In the genomic region with DNA sequence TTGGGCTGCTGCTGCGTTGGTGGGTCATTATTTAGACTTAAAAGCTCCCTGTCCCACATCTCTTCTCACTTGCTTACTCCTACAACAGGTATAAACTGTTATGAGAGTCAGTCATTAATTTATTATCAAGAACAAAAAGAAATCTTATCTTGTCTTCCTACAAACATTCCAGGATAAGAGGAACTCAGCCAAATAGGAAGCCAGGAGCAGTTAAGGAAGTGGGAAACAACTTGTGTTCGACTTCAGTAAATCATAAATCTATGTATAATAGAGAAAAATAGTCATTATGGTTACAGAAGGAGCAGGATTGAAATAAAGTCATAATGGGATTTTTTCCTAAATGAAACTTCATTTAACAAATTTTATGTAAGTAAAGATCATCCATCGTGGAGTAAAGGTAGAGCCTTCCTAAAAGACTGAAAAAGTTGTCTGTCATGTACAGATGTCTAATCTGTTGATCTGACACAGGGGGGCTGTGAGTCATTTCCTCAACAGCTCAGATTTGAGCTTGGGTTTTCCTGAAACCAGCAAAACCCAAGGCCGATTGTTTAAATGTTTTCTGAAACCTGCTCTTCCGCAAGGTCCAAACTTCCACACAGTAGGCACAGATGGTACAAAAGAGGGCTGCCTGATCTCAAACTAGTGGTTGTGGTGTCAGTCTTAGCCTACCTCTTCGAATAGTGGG, we compare ENCODE assay signal across 9 cellular contexts. TPM values are rescaled to one million over a fixed set of nuclear protein-coding genes. Genes with fewer than 3 reads are reported as not detected.
DNase-seq lines count a peak whose midpoint lies in the region; ATAC-seq and TF ChIP-seq lines count a peak whose summit lies in the region.
"Had no signal": no experiment of that assay in that cellular context is flagged by ENCODE, and none has a peak within 500 bp of the region (broad histone marks: within the 10 kb centered on the region; RNA-seq: fewer than 3 reads in every experiment).

No MANE protein-coding gene starts in this region.

- TF ChIP-seq CTCF in chondrocyte (IDR thresholded peaks at IDR 0.05) = no peak
- TF ChIP-seq CTCF in osteoblast (IDR thresholded peaks at IDR 0.05; ENCODE audit: extremely low read depth, low read depth, low read length) = no peak

- H3K27me3 ChIP-seq in MG63 = no peaks in the 10 kb centered on the region
- H3K27me3 ChIP-seq in osteoblast (ENCODE audit: insufficient read depth, low read length) = no peaks in the 10 kb centered on the region
- H3K27me3 ChIP-seq in Karpas-422 (ENCODE audit: low read length) = no peaks in the 10 kb centered on the region

- peaks cover 72% of the 10 kb centered on the region for H3K36me3 ChIP-seq in MG63
- peaks cover 19% of the 10 kb centered on the region for H3K36me3 ChIP-seq in osteoblast (ENCODE audit: insufficient read depth, low read length)
- no peaks in the 10 kb centered on the region for H3K36me3 ChIP-seq in Karpas-422 (ENCODE audit: insufficient read depth, low read length)

- H3K9me2 ChIP-seq in Karpas-422 (replicated peaks; ENCODE audit: insufficient read depth, low read length) = no peaks in the 10 kb centered on the region

- H3K79me2 ChIP-seq in osteoblast (ENCODE audit: insufficient read depth, low read length) = peaks cover 18% of the 10 kb centered on the region
- no peaks in the 10 kb centered on the region for H3K79me2 ChIP-seq in Karpas-422 (ENCODE audit: low read length)

- H3K27me3 Mint-ChIP-seq in chondrocyte (ENCODE audit: low read depth) = no peaks in the 10 kb centered on the region

- H3K27ac ChIP-seq in osteoblast (ENCODE audit: low read depth, low read length) (peak overlapping the region; percentile 69), Karpas-422 (ENCODE audit: low read length) (no peak overlapping the region)
- H3K27ac ChIP-seq: 22Rv1 had no signal

- H4K20me1 ChIP-seq in osteoblast (ENCODE audit: insufficient read depth, low read length) (peaks cover 4% of the 10 kb centered on the region), Karpas-422 (ENCODE audit: insufficient read depth, low read depth, low read length) (0 out of 2 replicates have a peak, but pooled peaks cover 7% of the 10 kb centered on the region)

- H3K4me1 ChIP-seq in osteoblast (ENCODE audit: insufficient read depth, low read length) (peaks cover 26% of the 10 kb centered on the region), Karpas-422 (ENCODE audit: low read length) (no peaks in the 10 kb centered on the region)

- no peaks in the 10 kb centered on the region for H3K9me3 ChIP-seq in MG63
- no peaks in the 10 kb centered on the region for H3K9me3 ChIP-seq in osteoblast (ENCODE audit: low read depth, low read length)
- no peaks in the 10 kb centered on the region for H3K9me3 ChIP-seq in Karpas-422 (ENCODE audit: low read length)

- H2AFZ ChIP-seq in osteoblast (ENCODE audit: low read length) (no peak overlapping the region), Karpas-422 (ENCODE audit: low read length) (no peak overlapping the region)

- H3K4me1 Mint-ChIP-seq in chondrocyte (ENCODE audit: low read depth) = peaks cover 74% of the 10 kb centered on the region

- peak overlapping the region; percentile 80 for H3K27ac Mint-ChIP-seq in chondrocyte (ENCODE audit: unreplicated experiment)

- peaks cover 7% of the 10 kb centered on the region for H3K9me3 Mint-ChIP-seq in chondrocyte (ENCODE audit: low read depth)

- no peak for DNase-seq in activated CD4-positive, CD25-positive, alpha-beta regulatory T cell (lab: John Stamatoyannopoulos, UW)
- DNase-seq in MG63 = peak; percentile 17
- no peak for DNase-seq in chondrocyte (ENCODE audit: low spot score)
- peak; percentile 47 for DNase-seq in osteoblast (ENCODE audit: insufficient read length, low spot score, missing footprints)
- no peak for DNase-seq in ureter (ENCODE audit: low spot score)
- no peak for DNase-seq in Karpas-422

- peak overlapping the region; percentile 14 for H3K4me2 ChIP-seq in osteoblast (ENCODE audit: insufficient read depth, low read length)
- H3K4me2 ChIP-seq in Karpas-422 (ENCODE audit: low read depth, low read length, poor library complexity, severe bottlenecking) = no peak overlapping the region

- H3K9ac ChIP-seq in Karpas-422 (ENCODE audit: low read length) = no peak overlapping the region

- H3K4me3 ChIP-seq in MG63 (no peak overlapping the region), osteoblast (ENCODE audit: insufficient read depth, low read length) (no peak overlapping the region), Karpas-422 (ENCODE audit: low read length) (no peak overlapping the region)

- peak; percentile 55 to 62 for ATAC-seq in activated CD4-positive, CD25-positive, alpha-beta regulatory T cell treated with anti-CD3 and anti-CD28 coated beads, Interleukin-2, amount 50 U/mL, for 24 hours
- no peak for ATAC-seq in GM21717 (IDR thresholded peaks at IDR 0.05; ENCODE audit: unreplicated experiment)

- peaks cover 22% of the 10 kb centered on the region for H3K36me3 Mint-ChIP-seq in chondrocyte (ENCODE audit: low read depth)

- H3K4me3 Mint-ChIP-seq in chondrocyte (ENCODE audit: unreplicated experiment) = no peak overlapping the region

RNA-seq across cellular contexts. Expression of a gene that starts 25.3 kb away (rescaled TPM):
- total RNA-seq in MG63 (2014; rRNA removed; shearing (Covaris generic); ENCODE audit: low replicate concordance) = 0.54 TPM in 1 of 2 replicates, not detected in the other
- total RNA-seq in chondrocyte (0.19 TPM in 1 of 3 replicates, not detected in the others), osteoblast (under 0.01 and 0.88 TPM in 2 replicates), ureter (not detected)
- total RNA-seq in Karpas-422 (2014; rRNA removed; shearing (Covaris generic); ENCODE audit: low replicate concordance) = 0.25 TPM in 1 of 2 replicates, not detected in the other

Comparison
In these comparisons a context has a peak if more than half of its experiments do, and no peak if none do; other contexts are left out.
1. DNase-seq: peak in MG63 (single experiment) and osteoblast (single experiment); none in activated CD4-positive, CD25-positive, alpha-beta regulatory T cell (0 of 4), chondrocyte (single experiment), ureter (single experiment) and Karpas-422 (single experiment).